23 cellular contexts compared by ENCODE assay signal in genomic region chr14:99624971-99625370, GRCh38. TPM values are rescaled to one million over a fixed set of nuclear protein-coding genes. Genes with fewer than 3 reads are reported as not detected.
"Had no signal": no experiment of that assay in that cellular context is flagged by ENCODE, and none has a peak within 500 bp of the region (broad histone marks: within the 10 kb centered on the region; RNA-seq: fewer than 3 reads in every experiment).

No MANE protein-coding gene starts in this region.

- DNase-seq: activated CD4-positive, alpha-beta T cell treated with anti-CD3 and anti-CD28 coated beads, Interleukin-2, amount 50 U/mL, for 1 hour; activated CD8-positive, alpha-beta memory T cell treated with anti-CD3 and anti-CD28 coated beads, Interleukin-2, amount 50 U/mL, for 4 hours; activated effector memory CD4-positive, alpha-beta T cell treated with Interleukin-2 at 50 U/mL for 16 hours; activated naive CD4-positive, alpha-beta T cell treated with anti-CD3 and anti-CD28 coated beads, Interleukin-2, amount 50 U/mL, for 16 hours; activated T-cell treated with anti-CD3 and anti-CD28 coated beads, Interleukin-2, amount 50 U/mL, for 4 hours; brain microvascular endothelial cell; central memory CD4-positive, alpha-beta T cell; dorsolateral prefrontal cortex; foreskin melanocyte; hypothalamus; kidney glomerular epithelial cell; left ventricle myocardium superior; mesenchymal stem cell; occipital lobe; posterior cingulate gyrus; retina; stimulated activated CD4-positive, alpha-beta T cell treated with anti-CD3 and anti-CD28 coated beads, Interleukin-2, amount 100 ng/mL, for 24 hours; stimulated activated naive CD8-positive, alpha-beta T cell treated with anti-CD3 and anti-CD28 coated beads, Interleukin-15, amount 100 ng/mL, for 72 hours; T-helper 1 cell; T1000 had no signal

- H3K27ac ChIP-seq: brain microvascular endothelial cell, dorsolateral prefrontal cortex had no signal

- H3K27me3 Mint-ChIP-seq: type B pancreatic cell had no signal

- H3K27ac Mint-ChIP-seq: nephron; stimulated activated naive CD8-positive, alpha-beta T cell treated with anti-CD3 and anti-CD28 coated beads, Interleukin-15, amount 100 ng/mL, for 72 hours; type B pancreatic cell had no signal

- H3K4me3 Mint-ChIP-seq: activated T-cell treated with anti-CD3 and anti-CD28 coated beads, Interleukin-2, amount 50 U/mL, for 4 hours; nephron; stimulated activated naive CD8-positive, alpha-beta T cell treated with anti-CD3 and anti-CD28 coated beads, Interleukin-15, amount 100 ng/mL, for 72 hours; type B pancreatic cell had no signal

- ATAC-seq: activated CD4-positive, CD25-positive, alpha-beta regulatory T cell treated with anti-CD3 and anti-CD28 coated beads, Interleukin-2, amount 50 U/mL, for 24 hours; activated T-cell treated with anti-CD3 and anti-CD28 coated beads, Interleukin-2, amount 50 U/mL, for 4 hours; left ventricle myocardium superior; stimulated activated naive CD8-positive, alpha-beta T cell treated with anti-CD3 and anti-CD28 coated beads, Interleukin-15, amount 100 ng/mL, for 72 hours had no signal

- H3K27me3 ChIP-seq: brain microvascular endothelial cell, dorsolateral prefrontal cortex had no signal

- H3K4me3 ChIP-seq: dorsolateral prefrontal cortex had no signal

- H3K36me3 ChIP-seq: brain microvascular endothelial cell had no signal

- H3K9me3 Mint-ChIP-seq: activated T-cell treated with anti-CD3 and anti-CD28 coated beads, Interleukin-2, amount 50 U/mL, for 4 hours; nephron; stimulated activated naive CD8-positive, alpha-beta T cell treated with anti-CD3 and anti-CD28 coated beads, Interleukin-15, amount 100 ng/mL, for 72 hours; type B pancreatic cell had no signal

- H3K36me3 Mint-ChIP-seq: type B pancreatic cell had no signal

RNA-seq across cellular contexts. Expression of gene HHIPL1, which starts 20.0 kb away (rescaled TPM):
- total RNA-seq: activated T-cell treated with anti-CD3 and anti-CD28 coated beads, Interleukin-2, amount 50 U/mL, for 4 hours had no signal
